In the genomic region with DNA sequence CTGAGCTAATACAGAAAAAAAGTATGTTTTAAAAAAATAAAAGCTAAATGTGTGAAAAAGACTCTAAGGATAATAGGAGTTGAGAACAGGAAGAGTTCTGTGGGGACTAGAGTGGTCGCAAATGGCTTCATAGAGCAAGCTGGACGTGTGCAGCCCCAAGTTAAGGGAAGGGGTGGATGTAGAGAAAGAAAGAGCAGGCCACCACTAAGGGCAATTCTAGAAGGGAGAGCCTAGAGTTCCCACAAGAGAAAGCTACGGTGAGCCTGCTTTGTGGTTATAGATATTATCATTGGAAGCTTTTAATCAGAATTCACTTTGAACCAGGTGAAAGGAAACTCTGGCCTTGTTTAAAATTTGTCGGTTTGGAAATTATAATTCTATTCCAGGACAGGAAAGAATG, we compare ENCODE assay signal across 1 cellular context.
TF ChIP-seq lines count a peak whose summit lies in the region.

No MANE protein-coding gene starts in this region.

TF ChIP-seq in HepG2, 621 proteins besides CTCF, POLR2A, EP300 and RAD21 (continued from another document):
- TF ChIP-seq, protein P1, sequence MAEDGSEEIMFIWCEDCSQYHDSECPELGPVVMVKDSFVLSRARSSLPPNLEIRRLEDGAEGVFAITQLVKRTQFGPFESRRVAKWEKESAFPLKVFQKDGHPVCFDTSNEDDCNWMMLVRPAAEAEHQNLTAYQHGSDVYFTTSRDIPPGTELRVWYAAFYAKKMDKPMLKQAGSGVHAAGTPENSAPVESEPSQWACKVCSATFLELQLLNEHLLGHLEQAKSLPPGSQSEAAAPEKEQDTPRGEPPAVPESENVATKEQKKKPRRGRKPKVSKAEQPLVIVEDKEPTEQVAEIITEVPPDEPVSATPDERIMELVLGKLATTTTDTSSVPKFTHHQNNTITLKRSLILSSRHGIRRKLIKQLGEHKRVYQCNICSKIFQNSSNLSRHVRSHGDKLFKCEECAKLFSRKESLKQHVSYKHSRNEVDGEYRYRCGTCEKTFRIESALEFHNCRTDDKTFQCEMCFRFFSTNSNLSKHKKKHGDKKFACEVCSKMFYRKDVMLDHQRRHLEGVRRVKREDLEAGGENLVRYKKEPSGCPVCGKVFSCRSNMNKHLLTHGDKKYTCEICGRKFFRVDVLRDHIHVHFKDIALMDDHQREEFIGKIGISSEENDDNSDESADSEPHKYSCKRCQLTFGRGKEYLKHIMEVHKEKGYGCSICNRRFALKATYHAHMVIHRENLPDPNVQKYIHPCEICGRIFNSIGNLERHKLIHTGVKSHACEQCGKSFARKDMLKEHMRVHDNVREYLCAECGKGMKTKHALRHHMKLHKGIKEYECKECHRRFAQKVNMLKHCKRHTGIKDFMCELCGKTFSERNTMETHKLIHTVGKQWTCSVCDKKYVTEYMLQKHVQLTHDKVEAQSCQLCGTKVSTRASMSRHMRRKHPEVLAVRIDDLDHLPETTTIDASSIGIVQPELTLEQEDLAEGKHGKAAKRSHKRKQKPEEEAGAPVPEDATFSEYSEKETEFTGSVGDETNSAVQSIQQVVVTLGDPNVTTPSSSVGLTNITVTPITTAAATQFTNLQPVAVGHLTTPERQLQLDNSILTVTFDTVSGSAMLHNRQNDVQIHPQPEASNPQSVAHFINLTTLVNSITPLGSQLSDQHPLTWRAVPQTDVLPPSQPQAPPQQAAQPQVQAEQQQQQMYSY (CRISPR knock-in tag; IDR thresholded peaks at IDR 0.05): no peak
- TF ChIP-seq KLF9 (CRISPR knock-in tag; IDR thresholded peaks at IDR 0.05; ENCODE audit: low read depth): no peak
- TF ChIP-seq, protein P2, sequence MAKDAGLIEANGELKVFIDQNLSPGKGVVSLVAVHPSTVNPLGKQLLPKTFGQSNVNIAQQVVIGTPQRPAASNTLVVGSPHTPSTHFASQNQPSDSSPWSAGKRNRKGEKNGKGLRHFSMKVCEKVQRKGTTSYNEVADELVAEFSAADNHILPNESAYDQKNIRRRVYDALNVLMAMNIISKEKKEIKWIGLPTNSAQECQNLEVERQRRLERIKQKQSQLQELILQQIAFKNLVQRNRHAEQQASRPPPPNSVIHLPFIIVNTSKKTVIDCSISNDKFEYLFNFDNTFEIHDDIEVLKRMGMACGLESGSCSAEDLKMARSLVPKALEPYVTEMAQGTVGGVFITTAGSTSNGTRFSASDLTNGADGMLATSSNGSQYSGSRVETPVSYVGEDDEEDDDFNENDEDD (CRISPR knock-in tag; IDR thresholded peaks at IDR 0.05; ENCODE audit: borderline replicate concordance): no peak
- no peak for TF ChIP-seq TCF7L2 (IDR thresholded peaks at IDR 0.05; ENCODE audit: low read depth, low read length)
